9 cellular contexts compared by ENCODE assay signal in the genomic region with DNA sequence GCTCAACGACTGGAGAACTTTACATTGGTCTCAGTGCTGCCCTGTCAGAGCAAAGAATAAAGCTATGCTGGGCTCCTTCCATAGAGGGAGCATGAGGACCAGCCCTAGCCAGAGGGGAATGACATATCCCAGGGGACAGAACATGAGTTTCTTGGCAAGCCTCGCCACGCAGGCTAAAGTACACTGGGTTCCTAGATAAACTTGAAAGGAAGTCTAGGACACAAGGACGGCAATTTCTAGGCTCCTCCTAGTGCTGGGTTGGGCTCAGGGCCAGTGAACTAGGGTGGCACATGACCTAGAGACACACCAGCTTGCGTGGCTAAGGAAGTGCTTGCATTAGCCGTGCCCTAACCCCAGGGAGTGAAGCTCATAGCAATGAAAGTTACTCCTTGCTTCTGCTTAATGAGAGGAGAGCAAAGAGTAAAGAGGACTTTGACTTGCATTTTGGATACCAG.
A peak's percentile ranks its signal among the peaks of the same experiment; 100 is the strongest.
DNase-seq lines count a peak whose midpoint lies in the region; ATAC-seq and TF ChIP-seq lines count a peak whose summit lies in the region.
"Had no signal": no experiment of that assay in that cellular context is flagged by ENCODE, and none has a peak within 500 bp of the region (broad histone marks: within the 10 kb centered on the region; RNA-seq: fewer than 3 reads in every experiment).

No MANE protein-coding gene starts in this region.

- no peak overlapping the region for H3K4me2 ChIP-seq in GM23338

- H3K27ac ChIP-seq in GM23338 (ENCODE audit: low read depth) = no peak overlapping the region
- no peak overlapping the region for H3K27ac ChIP-seq in psoas muscle

- peaks cover 2% of the 10 kb centered on the region for H3K27me3 Mint-ChIP-seq in GM23338 (ENCODE audit: insufficient read depth, low read depth, poor library complexity)
- H3K27me3 Mint-ChIP-seq: IgD-negative memory B cell had no signal

- H3K9me3 Mint-ChIP-seq in GM23338 = peaks cover 3% of the 10 kb centered on the region; the same call in 1 of the 3 replicates

- TF ChIP-seq CTCF in GM23338 (conservative IDR thresholded peaks at IDR 0.05; ENCODE audit: low read depth in 2 of 2) = peak; percentile 24 to 40
- peak; percentile 12 for TF ChIP-seq CTCF in psoas muscle (IDR thresholded peaks at IDR 0.05)

- H3K36me3 Mint-ChIP-seq in GM23338 (ENCODE audit: low read depth) = peaks cover 18% of the 10 kb centered on the region

- no peaks in the 10 kb centered on the region for H3K4me1 Mint-ChIP-seq in GM23338

- H3K79me2 ChIP-seq in GM23338 (replicated peaks; ENCODE audit: insufficient read depth) = no peaks in the 10 kb centered on the region

- no peak overlapping the region for H2AFZ ChIP-seq in GM23338

- H3K27me3 ChIP-seq in GM23338 (ENCODE audit: insufficient read depth) (no peaks in the 10 kb centered on the region), adipocyte (replicated peaks; ENCODE audit: control insufficient read depth, insufficient read depth, low read length) (no peaks in the 10 kb centered on the region), psoas muscle (ENCODE audit: insufficient read depth in 3 of 3, low read length in 2 of 3) (no peaks in the 10 kb centered on the region)

- H3K9me3 ChIP-seq in adipocyte (ENCODE audit: control insufficient read depth, low read length) (peaks cover 15% of the 10 kb centered on the region), psoas muscle (no peaks in the 10 kb centered on the region)

- H3K36me3 ChIP-seq in GM23338 (ENCODE audit: insufficient read depth) (no peaks in the 10 kb centered on the region), adipocyte (ENCODE audit: control insufficient read depth, insufficient read depth, low read length, severe bottlenecking) (peaks cover 12% of the 10 kb centered on the region), psoas muscle (ENCODE audit: insufficient read depth in 1 of 2, low read depth in 1 of 2) (no peaks in the 10 kb centered on the region)

- ATAC-seq in GM23338 (peak; percentile 93), psoas muscle (peak; percentile 34 to 95 (median 88)), HG02885 (IDR thresholded peaks at IDR 0.05; ENCODE audit: poor library complexity, unreplicated experiment) (no peak), GM18873 (IDR thresholded peaks at IDR 0.05; ENCODE audit: low FRiP score, unreplicated experiment) (no peak)

- H3F3A ChIP-seq in GM23338 (replicated peaks; ENCODE audit: low read depth) = no peaks in the 10 kb centered on the region

- intact Hi-C loops in cardiac septum (cut with DNase I) (loop anchor here (5.0 to 10.0 kb wide), 2 partner anchors 149 to 232 kb away; no protein-coding TSS in a partner anchor), psoas muscle (cut with DNase I) (no loop called here)

- no peak overlapping the region for H3K4me3 Mint-ChIP-seq in GM23338

- WGBS in psoas muscle, 3 donors = 9 to 45% (median 20%) methylated on average over 6 of the region's 6 CpGs

- no peaks in the 10 kb centered on the region for H3K4me1 ChIP-seq in GM23338 (ENCODE audit: insufficient read depth)
- H3K4me1 ChIP-seq in adipocyte (ENCODE audit: control insufficient read depth, insufficient read depth, low read length) = peaks cover 12% of the 10 kb centered on the region
- H3K4me1 ChIP-seq in psoas muscle = no peaks in the 10 kb centered on the region

- no peak overlapping the region for H3K27ac Mint-ChIP-seq in GM23338

- DNase-seq in GM23338 (ENCODE audit: low spot score) (peak; percentile 40), adipocyte (ENCODE audit: low read depth) (peak; percentile 32), cardiac septum (ENCODE audit: low spot score) (peak; percentile 85), psoas muscle (peak; percentile 61 to 73), NK-92 (lab: John Stamatoyannopoulos, UW; ENCODE audit: unreplicated experiment) (no peak)
- no peak for DNase-seq in stimulated activated naive CD4-positive, alpha-beta T cell (lab: John Stamatoyannopoulos, UW)

- no peaks in the 10 kb centered on the region for H4K20me1 ChIP-seq in GM23338 (replicated peaks; ENCODE audit: insufficient read depth)

- no peaks in the 10 kb centered on the region for H3K9me2 ChIP-seq in GM23338 (ENCODE audit: insufficient read depth)

- H3K9ac ChIP-seq in adipocyte (ENCODE audit: low read length) = no peak overlapping the region

- H3K4me3 ChIP-seq in GM23338 (no peak overlapping the region), adipocyte (ENCODE audit: low read length) (no peak overlapping the region), psoas muscle (no peak overlapping the region)

TF ChIP-seq in GM23338, 12 proteins besides CTCF, POLR2A, EP300 and RAD21 (continues in another document):
- TF ChIP-seq, protein P1, sequence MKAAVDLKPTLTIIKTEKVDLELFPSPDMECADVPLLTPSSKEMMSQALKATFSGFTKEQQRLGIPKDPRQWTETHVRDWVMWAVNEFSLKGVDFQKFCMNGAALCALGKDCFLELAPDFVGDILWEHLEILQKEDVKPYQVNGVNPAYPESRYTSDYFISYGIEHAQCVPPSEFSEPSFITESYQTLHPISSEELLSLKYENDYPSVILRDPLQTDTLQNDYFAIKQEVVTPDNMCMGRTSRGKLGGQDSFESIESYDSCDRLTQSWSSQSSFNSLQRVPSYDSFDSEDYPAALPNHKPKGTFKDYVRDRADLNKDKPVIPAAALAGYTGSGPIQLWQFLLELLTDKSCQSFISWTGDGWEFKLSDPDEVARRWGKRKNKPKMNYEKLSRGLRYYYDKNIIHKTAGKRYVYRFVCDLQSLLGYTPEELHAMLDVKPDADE (IDR thresholded peaks at IDR 0.05) = no peak
- no peak for TF ChIP-seq ZNF114 (CRISPR knock-in tag; IDR thresholded peaks at IDR 0.05)
- TF ChIP-seq JUNB (IDR thresholded peaks at IDR 0.05; ENCODE audit: unreplicated experiment) = no peak
- TF ChIP-seq POLR2AphosphoS5 (IDR thresholded peaks at IDR 0.05; ENCODE audit: low read depth) = no peak
- no peak for TF ChIP-seq ZNF331 (CRISPR knock-in tag; IDR thresholded peaks at IDR 0.05; ENCODE audit: low read depth)
- no peak for TF ChIP-seq REST (IDR thresholded peaks at IDR 0.05; ENCODE audit: unreplicated experiment)

Comparison
In these comparisons a context has a peak if more than half of its experiments do, and no peak if none do; other contexts are left out.
1. ATAC-seq: peak in GM23338 (single experiment) and psoas muscle (4 of 4); none in HG02885 (single experiment) and GM18873 (single experiment).
2. DNase-seq: peak in GM23338 (single experiment), adipocyte (single experiment), cardiac septum (single experiment) and psoas muscle (2 of 2); none in stimulated activated naive CD4-positive, alpha-beta T cell (0 of 6) and NK-92 (single experiment).